ENCODE assay signal across 26 cellular contexts in the genomic region with DNA sequence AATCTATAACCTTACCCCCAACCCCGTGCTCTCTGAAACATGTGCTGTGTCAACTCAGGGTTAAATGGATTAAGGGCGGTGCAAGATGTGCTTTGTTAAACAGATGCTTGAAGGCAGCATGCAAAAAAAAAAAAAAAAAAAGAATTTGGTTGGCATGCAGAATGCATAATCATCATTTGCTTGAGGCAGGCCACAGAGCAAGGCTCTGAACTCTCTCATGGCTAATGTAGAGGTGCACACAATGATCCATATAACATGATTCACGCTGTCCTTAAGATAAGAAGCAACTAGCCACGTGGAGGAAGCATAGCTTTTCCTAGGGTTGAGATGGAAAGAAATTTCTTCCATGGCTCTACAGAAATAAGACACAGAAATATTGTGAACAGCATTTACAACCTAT. TPM values are rescaled to one million over a fixed set of nuclear protein-coding genes. Genes with fewer than 3 reads are reported as not detected.
DNase-seq lines count a peak whose midpoint lies in the region; ATAC-seq and TF ChIP-seq lines count a peak whose summit lies in the region.
"Had no signal": no experiment of that assay in that cellular context is flagged by ENCODE, and none has a peak within 500 bp of the region (broad histone marks: within the 10 kb centered on the region; RNA-seq: fewer than 3 reads in every experiment).

No MANE protein-coding gene starts in this region.

- no peak overlapping the region for H2AK5ac ChIP-seq in H9 (ENCODE audit: insufficient read length, low read length)

- H3K9me3 ChIP-seq in H9 (ENCODE audit: control insufficient read depth, low read depth, low read length): peaks cover 4% of the 10 kb centered on the region
- H3K9me3 ChIP-seq: BE2C had no signal

- no peaks in the 10 kb centered on the region for H3K27me3 ChIP-seq in H9 (ENCODE audit: insufficient read depth, low read length)
- H3K27me3 ChIP-seq: BE2C, BLaER1 had no signal

- no peaks in the 10 kb centered on the region for H3K23me2 ChIP-seq in H9 (ENCODE audit: insufficient read length, low read depth, low read length, poor library complexity, severe bottlenecking)

- WGBS in H9 (ENCODE audit: extremely low coverage, insufficient read length, low lambda C conversion rate): no CpG with 5 or more reads among the region's 4 CpGs

- no peak overlapping the region for H4K8ac ChIP-seq in H9 (replicated peaks; ENCODE audit: insufficient read length, low read depth, low read length)

- no peak overlapping the region for H4K91ac ChIP-seq in H9 (ENCODE audit: insufficient read length, low read depth, low read length)

- no peak overlapping the region for H3K4me3 Mint-ChIP-seq in H9
- H3K4me3 Mint-ChIP-seq: CD14-positive monocyte; CD4-positive, alpha-beta memory T cell; CD4-positive, CD25-positive, alpha-beta regulatory T cell; CD8-positive, alpha-beta memory T cell had no signal

- no peaks in the 10 kb centered on the region for H3K79me2 ChIP-seq in H9 (ENCODE audit: insufficient read depth, low read length)

- no peak overlapping the region for H3K4me3 ChIP-seq in fibroblast of the aortic adventitia (ENCODE audit: low read depth, low read length)
- H3K4me3 ChIP-seq: BLaER1, GM12878 had no signal

- no peak overlapping the region for H3K23ac ChIP-seq in H9 (ENCODE audit: insufficient read length, low read depth, low read length)

- no peak overlapping the region for H3K18ac ChIP-seq in H9 (ENCODE audit: insufficient read length, low read depth, low read length)

- no peaks in the 10 kb centered on the region for H3K27me3 Mint-ChIP-seq in H9 (ENCODE audit: low read depth)
- H3K27me3 Mint-ChIP-seq: CD4-positive, alpha-beta memory T cell; CD4-positive, CD25-positive, alpha-beta regulatory T cell; CD8-positive, alpha-beta memory T cell had no signal

- H3K79me1 ChIP-seq in H9 (ENCODE audit: insufficient read depth, low read depth, low read length, poor library complexity, severe bottlenecking): no peaks in the 10 kb centered on the region

- DNase-seq in Caki2 (ENCODE audit: low read depth): peak; percentile 23
- DNase-seq in amniotic epithelial cell (ENCODE audit: low read depth): peak; percentile 73
- peak; percentile 6 for DNase-seq in fibroblast of the aortic adventitia (ENCODE audit: low read depth)
- peak; percentile 64 for DNase-seq in renal cortical epithelial cell (ENCODE audit: low read depth)
- no peak for DNase-seq in NCI-H1105 (lab: John Stamatoyannopoulos, UW)
- no peak for DNase-seq in H9
- no peak for DNase-seq in stimulated activated naive CD4-positive, alpha-beta T cell treated with Interleukin-2 at 50 U/mL for 16 hours (lab: John Stamatoyannopoulos, UW)
- DNase-seq: 8988T; ACHN; BE2C; C1 segment of cervical spinal cord; Caco-2; CD4-positive, alpha-beta memory T cell; CD4-positive, CD25-positive, alpha-beta regulatory T cell; CD8-positive, alpha-beta memory T cell; DMS 273 treated with DMSO at 0.1 percent for 48 hours; DMS153; DMS53; DMS79; DND-41; EL; GDM1 had no signal

- TF ChIP-seq CTCF in fibroblast of the aortic adventitia (IDR thresholded peaks at IDR 0.05; ENCODE audit: insufficient read depth, low read length) (no peak), H9 (conservative IDR thresholded peaks at IDR 0.05) (no peak)

- no peaks in the 10 kb centered on the region for H3K4me1 ChIP-seq in H9 (ENCODE audit: insufficient read depth, low read length)
- H3K4me1 ChIP-seq: BE2C, BLaER1 had no signal

- peaks cover 8 to 9% of the 10 kb centered on the region in 2 experiments; a peak in 4 of 5 replicates for H3K9me3 Mint-ChIP-seq in H9
- H3K9me3 Mint-ChIP-seq: CD4-positive, CD25-positive, alpha-beta regulatory T cell; CD8-positive, alpha-beta memory T cell had no signal

- no peak overlapping the region for H3K14ac ChIP-seq in H9 (ENCODE audit: insufficient read depth, low read length)

- H4K5ac ChIP-seq in H9 (ENCODE audit: insufficient read length, low read depth, low read length): no peak overlapping the region

- H2BK12ac ChIP-seq in H9 (ENCODE audit: insufficient read length, low read depth, low read length): no peak overlapping the region

- no peak overlapping the region for H2BK20ac ChIP-seq in H9 (ENCODE audit: low read depth, low read length, poor library complexity, severe bottlenecking)

- H3K36me3 Mint-ChIP-seq in H9 (ENCODE audit: insufficient read depth in 1 of 3, low read depth in 3 of 3): peaks cover 3 to 9% (median 3%) of the 10 kb centered on the region in 3 experiments; a peak in 4 of 7 replicates
- H3K36me3 Mint-ChIP-seq: CD4-positive, alpha-beta memory T cell had no signal

- H3K4me2 ChIP-seq in H9 (ENCODE audit: insufficient read depth, insufficient read length, low read length): no peak overlapping the region
- H3K4me2 ChIP-seq: BLaER1 had no signal

- H2AFZ ChIP-seq in H9 (ENCODE audit: low read length): no peak overlapping the region

- H2BK120ac ChIP-seq in H9 (ENCODE audit: low read depth, low read length, poor library complexity, severe bottlenecking): no peak overlapping the region

- no peak overlapping the region for H3K27ac ChIP-seq in H9 (ENCODE audit: insufficient read length, low read depth, low read length)
- H3K27ac ChIP-seq: BLaER1 had no signal

- no peak overlapping the region for H3K56ac ChIP-seq in H9 (ENCODE audit: insufficient read length, low read depth, low read length)

- H3K27ac Mint-ChIP-seq in H9: no peak overlapping the region
- H3K27ac Mint-ChIP-seq: CD14-positive monocyte; CD4-positive, alpha-beta memory T cell; CD8-positive, alpha-beta memory T cell had no signal

- in situ Hi-C loops in Caki2 (cut with HindIII; ENCODE audit: low pct_unique_long_range_greater_than_20kb, low sequenced_read_pairs): no loop called here

- no peaks in the 10 kb centered on the region for H3K4me1 Mint-ChIP-seq in H9
- H3K4me1 Mint-ChIP-seq: CD4-positive, alpha-beta memory T cell; CD4-positive, CD25-positive, alpha-beta regulatory T cell; CD8-positive, alpha-beta memory T cell had no signal

- no peak overlapping the region for H2BK5ac ChIP-seq in H9 (ENCODE audit: insufficient read length, low read length)

- H2BK15ac ChIP-seq in H9 (ENCODE audit: low read depth, low read length): no peak overlapping the region

- no peaks in the 10 kb centered on the region for H4K20me1 ChIP-seq in H9 (ENCODE audit: control insufficient read depth, insufficient read depth, insufficient read length)
- H4K20me1 ChIP-seq: BLaER1 had no signal

- no peak overlapping the region for H3K9ac ChIP-seq in H9 (ENCODE audit: extremely low read depth, insufficient read length, low read length)
- H3K9ac ChIP-seq: BLaER1 had no signal

- no peak overlapping the region for H3K4ac ChIP-seq in H9 (ENCODE audit: low read depth, low read length)

- no peak overlapping the region for H3T11ph ChIP-seq in H9 (ENCODE audit: low read length)

- ATAC-seq in HG02571 (IDR thresholded peaks at IDR 0.05; ENCODE audit: unreplicated experiment): no peak
- ATAC-seq: GM12878 had no signal

RNA-seq across cellular contexts. Expression of a gene that starts 27.6 kb away (rescaled TPM):
- total RNA-seq in Caki2 (2014; rRNA removed; shearing (Covaris generic); ENCODE audit: low replicate concordance): 345 and 382 TPM in 2 replicates
- total RNA-seq in fibroblast of the aortic adventitia (ENCODE audit: low replicate concordance) (56.1 and 159 TPM in 2 replicates), renal cortical epithelial cell (180 and 272 TPM in 2 replicates), H9 (2021) (234 TPM in 2 replicates)

RNA-seq across cellular contexts. Expression of a gene that starts 27.8 kb away (rescaled TPM):
- 0.51 and 1.0 TPM in 2 replicates for total RNA-seq in Caki2 (2014; rRNA removed; shearing (Covaris generic); ENCODE audit: low replicate concordance)
- total RNA-seq in fibroblast of the aortic adventitia (ENCODE audit: low replicate concordance) (0.49 and 3.1 TPM in 2 replicates), renal cortical epithelial cell (1.1 and 1.2 TPM in 2 replicates), H9 (2021) (0.79 and 0.90 TPM in 2 replicates)

RNA-seq across cellular contexts. Expression of a gene that starts 55.7 kb away (rescaled TPM):
- total RNA-seq in Caki2 (2014; rRNA removed; shearing (Covaris generic); ENCODE audit: low replicate concordance): 9.2 and 10.7 TPM in 2 replicates
- 15.9 and 31.9 TPM in 2 replicates for total RNA-seq in fibroblast of the aortic adventitia (ENCODE audit: low replicate concordance)
- 5.8 and 8.7 TPM in 2 replicates for total RNA-seq in renal cortical epithelial cell
- total RNA-seq in H9 (2021): 14.1 and 16.3 TPM in 2 replicates

Comparison
In these comparisons a context has a peak if more than half of its experiments do, and no peak if none do; other contexts are left out.
1. DNase-seq: peak in Caki2 (single experiment), amniotic epithelial cell (single experiment), fibroblast of the aortic adventitia (single experiment) and renal cortical epithelial cell (single experiment); none in NCI-H1105 (single experiment), H9 (single experiment) and stimulated activated naive CD4-positive, alpha-beta T cell treated with Interleukin-2 at 50 U/mL for 16 hours (single experiment).